In the genomic region with DNA sequence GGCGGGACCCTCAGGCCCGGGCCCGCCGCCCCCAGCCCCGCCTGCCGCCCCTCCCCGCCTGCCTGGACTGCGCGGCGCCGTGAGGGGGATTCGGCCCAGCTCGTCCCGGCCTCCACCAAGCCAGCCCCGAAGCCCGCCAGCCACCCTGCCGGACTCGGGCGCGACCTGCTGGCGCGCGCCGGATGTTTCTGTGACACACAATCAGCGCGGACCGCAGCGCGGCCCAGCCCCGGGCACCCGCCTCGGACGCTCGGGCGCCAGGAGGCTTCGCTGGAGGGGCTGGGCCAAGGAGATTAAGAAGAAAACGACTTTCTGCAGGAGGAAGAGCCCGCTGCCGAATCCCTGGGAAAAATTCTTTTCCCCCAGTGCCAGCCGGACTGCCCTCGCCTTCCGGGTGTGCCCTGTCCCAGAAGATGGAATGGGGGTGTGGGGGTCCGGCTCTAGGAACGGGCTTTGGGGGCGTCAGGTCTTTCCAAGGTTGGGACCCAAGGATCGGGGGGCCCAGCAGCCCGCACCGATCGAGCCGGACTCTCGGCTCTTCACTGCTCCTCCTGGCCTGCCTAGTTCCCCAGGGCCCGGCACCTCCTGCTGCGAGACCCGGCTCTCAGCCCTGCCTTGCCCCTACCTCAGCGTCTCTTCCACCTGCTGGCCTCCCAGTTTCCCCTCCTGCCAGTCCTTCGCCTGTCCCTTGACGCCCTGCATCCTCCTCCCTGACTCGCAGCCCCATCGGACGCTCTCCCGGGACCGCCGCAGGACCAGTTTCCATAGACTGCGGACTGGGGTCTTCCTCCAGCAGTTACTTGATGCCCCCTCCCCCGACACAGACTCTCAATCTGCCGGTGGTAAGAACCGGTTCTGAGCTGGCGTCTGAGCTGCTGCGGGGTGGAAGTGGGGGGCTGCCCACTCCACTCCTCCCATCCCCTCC, we compare ENCODE assay signal across 8 cellular contexts.
A peak's percentile ranks its signal among the peaks of the same experiment; 100 is the strongest.
DNase-seq lines count a peak whose midpoint lies in the region; ATAC-seq and TF ChIP-seq lines count a peak whose summit lies in the region.

No MANE protein-coding gene starts in this region.

- H3K27me3 ChIP-seq in SJSA1 (replicated peaks), result peaks cover 99% of the 10 kb centered on the region

- peak; percentile 62 for DNase-seq in activated CD4-positive, alpha-beta T cell treated with anti-CD3 and anti-CD28 coated beads for 36 hours
- no peak for DNase-seq in activated CD4-positive, alpha-beta T cell treated with anti-CD3 and anti-CD28 coated beads for 4 hours
- peak; percentile 42 to 71 for DNase-seq in SJSA1 (ENCODE audit: low read depth in 1 of 2, low spot score in 2 of 2)
- no peak for DNase-seq in chondrocyte (ENCODE audit: low spot score)
- peak in 2 of 3 donors; percentile 35 to 53 for DNase-seq in mucosa of descending colon

- no peaks in the 10 kb centered on the region for H3K9me3 Mint-ChIP-seq in activated CD4-positive, alpha-beta T cell treated with anti-CD3 and anti-CD28 coated beads for 36 hours (ENCODE audit: low read depth)
- no peaks in the 10 kb centered on the region for H3K9me3 Mint-ChIP-seq in chondrocyte (ENCODE audit: low read depth)

- H3K27me3 Mint-ChIP-seq in activated CD4-positive, alpha-beta T cell treated with anti-CD3 and anti-CD28 coated beads for 36 hours, result peaks cover 66% of the 10 kb centered on the region
- H3K27me3 Mint-ChIP-seq in chondrocyte (ENCODE audit: low read depth), result peaks cover 77% of the 10 kb centered on the region

- CTCF ChIA-PET in activated CD4-positive, alpha-beta T cell treated with anti-CD3 and anti-CD28 coated beads for 36 hours (lab: Charles Lee), result interaction anchor here (0.6 kb wide), 1 partner anchor 1524 kb away, joined by 4 read pairs; no protein-coding TSS in a partner anchor

- H3K36me3 Mint-ChIP-seq in activated CD4-positive, alpha-beta T cell treated with anti-CD3 and anti-CD28 coated beads for 36 hours (ENCODE audit: low read depth), result peaks cover 2% of the 10 kb centered on the region
- peaks cover 4% of the 10 kb centered on the region for H3K36me3 Mint-ChIP-seq in chondrocyte (ENCODE audit: low read depth)

- H3K36me3 ChIP-seq in SJSA1, result no peaks in the 10 kb centered on the region
- no peaks in the 10 kb centered on the region for H3K36me3 ChIP-seq in mucosa of descending colon (ENCODE audit: low read depth)

- peak overlapping the region; percentile 70 for H3K4me3 Mint-ChIP-seq in activated CD4-positive, alpha-beta T cell treated with anti-CD3 and anti-CD28 coated beads for 36 hours
- H3K4me3 Mint-ChIP-seq in chondrocyte (ENCODE audit: unreplicated experiment), result peak overlapping the region; percentile 65

- H3K9me3 ChIP-seq in SJSA1 (replicated peaks) (peaks cover 3% of the 10 kb centered on the region; the same call in 1 of the 2 replicates), mucosa of descending colon (no peaks in the 10 kb centered on the region)

- no peak overlapping the region for H3K27ac Mint-ChIP-seq in activated CD4-positive, alpha-beta T cell treated with anti-CD3 and anti-CD28 coated beads for 36 hours
- H3K27ac Mint-ChIP-seq in chondrocyte (ENCODE audit: unreplicated experiment), result no peak overlapping the region

- H3K4me1 Mint-ChIP-seq in activated CD4-positive, alpha-beta T cell treated with anti-CD3 and anti-CD28 coated beads for 36 hours, result peaks cover 24% of the 10 kb centered on the region
- H3K4me1 Mint-ChIP-seq in chondrocyte (ENCODE audit: low read depth), result peaks cover 22% of the 10 kb centered on the region

- POLR2A ChIA-PET in activated CD4-positive, alpha-beta T cell treated with anti-CD3 and anti-CD28 coated beads for 36 hours (lab: Charles Lee), result no interaction called here

- H3K4me1 ChIP-seq in SJSA1 (replicated peaks) (peaks cover 30% of the 10 kb centered on the region), mucosa of descending colon (ENCODE audit: low read depth) (peaks cover 33% of the 10 kb centered on the region)

- peak overlapping the region; percentile 10; the same call in 1 of the 2 replicates for H3K4me3 ChIP-seq in SJSA1
- no peak overlapping the region for H3K4me3 ChIP-seq in mucosa of descending colon

- TF ChIP-seq CTCF in chondrocyte (IDR thresholded peaks at IDR 0.05) (peak; percentile 55), mucosa of descending colon (IDR thresholded peaks at IDR 0.05) (no peak)

- no peak overlapping the region for H3K27ac ChIP-seq in SJSA1

- intact Hi-C loops in activated CD4-positive, alpha-beta T cell treated with anti-CD3 and anti-CD28 coated beads for 36 hours (cut with DNase I, micrococcal nuclease), result loop anchor here (1.0 to 10.0 kb wide), 9 partner anchors 19 to 397 kb away; a partner anchor contains a TSS
- intact Hi-C loops in mucosa of descending colon (cut with DNase I, micrococcal nuclease), result no loop called here

- ATAC-seq in activated CD4-positive, alpha-beta T cell treated with anti-CD3 and anti-CD28 coated beads for 36 hours, result peak; percentile 48
- ATAC-seq in mucosa of descending colon, result peak; percentile 70
- ATAC-seq in GM21390 (IDR thresholded peaks at IDR 0.05; ENCODE audit: unreplicated experiment), result no peak
- no peak for ATAC-seq in HG03175 (IDR thresholded peaks at IDR 0.05; ENCODE audit: unreplicated experiment)
- no peak for ATAC-seq in HG03280 (IDR thresholded peaks at IDR 0.05; ENCODE audit: unreplicated experiment)

Comparison
In these comparisons a context has a peak if more than half of its experiments do, and no peak if none do; other contexts are left out.
1. DNase-seq: peak in activated CD4-positive, alpha-beta T cell treated with anti-CD3 and anti-CD28 coated beads for 36 hours (single experiment), SJSA1 (2 of 2) and mucosa of descending colon (2 of 3); none in activated CD4-positive, alpha-beta T cell treated with anti-CD3 and anti-CD28 coated beads for 4 hours (0 of 2) and chondrocyte (single experiment).
2. ATAC-seq: peak in activated CD4-positive, alpha-beta T cell treated with anti-CD3 and anti-CD28 coated beads for 36 hours (single experiment) and mucosa of descending colon (single experiment); none in GM21390 (single experiment), HG03175 (single experiment) and HG03280 (single experiment).
3. intact Hi-C loops: an anchor here in activated CD4-positive, alpha-beta T cell treated with anti-CD3 and anti-CD28 coated beads for 36 hours (1.0 to 10.0 kb wide); none called in mucosa of descending colon.